In the genomic region with DNA sequence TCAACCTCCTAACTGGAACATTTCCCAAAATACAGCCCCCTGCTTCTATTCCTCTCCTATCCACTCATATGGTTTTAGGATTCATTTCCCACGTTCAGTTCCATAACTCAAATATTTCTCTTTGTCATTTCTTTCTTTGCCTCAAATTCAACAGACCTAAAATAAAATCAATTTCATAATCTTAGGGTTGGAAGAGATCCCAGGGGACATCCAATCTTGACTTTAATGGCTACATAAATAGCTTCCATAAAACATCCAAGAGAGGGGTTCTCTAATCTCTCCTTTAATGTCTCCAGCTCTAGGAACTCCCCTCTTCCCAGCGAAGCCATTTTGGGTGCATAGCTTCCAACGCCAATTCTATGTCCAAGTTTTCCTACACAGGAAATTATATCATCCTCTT, we compare ENCODE assay signal across 1 cellular context.
TF ChIP-seq lines count a peak whose summit lies in the region.

No MANE protein-coding gene starts in this region.

TF ChIP-seq in IMR-90, 13 proteins besides CTCF, POLR2A, EP300 and RAD21:
- TF ChIP-seq CEBPB (IDR thresholded peaks at IDR 0.05; ENCODE audit: low read depth, low read length) (no peak), NFE2L2 (IDR thresholded peaks at IDR 0.05; ENCODE audit: low read depth, low read length) (no peak), MAZ (IDR thresholded peaks at IDR 0.05; ENCODE audit: borderline replicate concordance, low read depth, low read length) (no peak), SMC3 (IDR thresholded peaks at IDR 0.05; ENCODE audit: low read depth, low read length) (no peak), RFX5 (IDR thresholded peaks at IDR 0.05; ENCODE audit: low read depth, low read length) (no peak), FOS (IDR thresholded peaks at IDR 0.05; ENCODE audit: low read depth, low read length) (no peak), CHD1 (IDR thresholded peaks at IDR 0.05; ENCODE audit: low read depth, low read length) (no peak), MXI1 (IDR thresholded peaks at IDR 0.05; ENCODE audit: borderline replicate concordance, low read depth, low read length) (no peak), BHLHE40 (IDR thresholded peaks at IDR 0.05; ENCODE audit: low read depth, low read length) (no peak), RCOR1 (IDR thresholded peaks at IDR 0.05; ENCODE audit: insufficient replicate concordance, low read length) (no peak), MAFK (IDR thresholded peaks at IDR 0.05; ENCODE audit: low read depth, low read length) (no peak)
- TF ChIP-seq, protein P1, sequence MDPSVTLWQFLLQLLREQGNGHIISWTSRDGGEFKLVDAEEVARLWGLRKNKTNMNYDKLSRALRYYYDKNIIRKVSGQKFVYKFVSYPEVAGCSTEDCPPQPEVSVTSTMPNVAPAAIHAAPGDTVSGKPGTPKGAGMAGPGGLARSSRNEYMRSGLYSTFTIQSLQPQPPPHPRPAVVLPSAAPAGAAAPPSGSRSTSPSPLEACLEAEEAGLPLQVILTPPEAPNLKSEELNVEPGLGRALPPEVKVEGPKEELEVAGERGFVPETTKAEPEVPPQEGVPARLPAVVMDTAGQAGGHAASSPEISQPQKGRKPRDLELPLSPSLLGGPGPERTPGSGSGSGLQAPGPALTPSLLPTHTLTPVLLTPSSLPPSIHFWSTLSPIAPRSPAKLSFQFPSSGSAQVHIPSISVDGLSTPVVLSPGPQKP (IDR thresholded peaks at IDR 0.05; ENCODE audit: borderline replicate concordance, low read depth, low read length), result no peak
- TF ChIP-seq, protein P2, sequence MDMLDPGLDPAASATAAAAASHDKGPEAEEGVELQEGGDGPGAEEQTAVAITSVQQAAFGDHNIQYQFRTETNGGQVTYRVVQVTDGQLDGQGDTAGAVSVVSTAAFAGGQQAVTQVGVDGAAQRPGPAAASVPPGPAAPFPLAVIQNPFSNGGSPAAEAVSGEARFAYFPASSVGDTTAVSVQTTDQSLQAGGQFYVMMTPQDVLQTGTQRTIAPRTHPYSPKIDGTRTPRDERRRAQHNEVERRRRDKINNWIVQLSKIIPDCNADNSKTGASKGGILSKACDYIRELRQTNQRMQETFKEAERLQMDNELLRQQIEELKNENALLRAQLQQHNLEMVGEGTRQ (IDR thresholded peaks at IDR 0.05; ENCODE audit: low read depth, low read length), result no peak
